Comparison of ENCODE assay signal across 14 cellular contexts in the genomic region with DNA sequence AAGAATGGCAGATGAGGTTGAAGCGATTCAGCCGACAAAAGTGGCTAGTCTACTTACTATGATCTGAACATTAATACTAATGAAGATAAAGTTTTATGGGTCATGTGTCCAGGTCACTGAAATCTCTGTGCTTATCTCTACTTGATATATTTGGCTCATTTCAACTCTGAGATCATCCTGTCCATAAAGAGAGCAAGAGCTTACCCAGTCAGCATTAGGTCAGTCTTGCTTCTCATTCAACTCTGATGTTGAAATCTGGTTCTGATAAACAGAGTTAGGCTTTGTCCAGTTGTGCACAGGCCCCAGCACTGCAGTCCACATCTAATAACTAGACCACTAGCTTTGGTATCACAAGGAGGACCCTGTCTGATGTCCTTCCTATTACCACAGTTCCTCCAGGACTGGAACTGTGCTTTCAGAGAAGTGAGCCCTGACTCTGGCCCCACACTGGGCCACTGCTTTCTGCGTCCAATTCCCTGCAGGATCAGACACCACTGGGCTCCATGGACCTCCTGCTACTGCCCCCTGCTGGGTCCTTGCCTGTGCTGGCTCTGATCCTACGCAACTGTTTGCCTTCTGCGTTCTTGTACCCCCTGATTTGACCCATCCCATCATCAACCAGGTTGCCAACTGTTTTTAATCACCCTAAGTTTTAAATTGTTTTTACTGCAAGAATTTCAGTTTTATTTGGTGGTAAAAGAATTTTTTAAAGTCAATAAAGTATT. TPM values are rescaled to one million over a fixed set of nuclear protein-coding genes. Genes with fewer than 3 reads are reported as not detected.
A peak's percentile ranks its signal among the peaks of the same experiment; 100 is the strongest.
DNase-seq lines count a peak whose midpoint lies in the region; ATAC-seq, FAIRE-seq and TF ChIP-seq lines count a peak whose summit lies in the region.
"Had no signal": no experiment of that assay in that cellular context is flagged by ENCODE, and none has a peak within 500 bp of the region (broad histone marks: within the 10 kb centered on the region; RNA-seq: fewer than 3 reads in every experiment).

No MANE protein-coding gene starts in this region.

- in situ Hi-C loops in ACHN (cut with HindIII; ENCODE audit: low pct_ligation_motif_present, low pct_unique_long_range_greater_than_20kb, low sequenced_read_pairs) = no loop called here

- peak; percentile 17; the same call in 1 of the 2 replicates for TF ChIP-seq CTCF in OCI-LY3 (IDR thresholded peaks at IDR 0.05; ENCODE audit: low read depth, low read length)
- TF ChIP-seq CTCF in fibroblast of villous mesenchyme (IDR thresholded peaks at IDR 0.05; ENCODE audit: insufficient read depth, low read depth, low read length) = peak; percentile 33

- no peaks in the 10 kb centered on the region; the same call in 1 of the 2 replicates for H3K9me3 ChIP-seq in OCI-LY3 (ENCODE audit: insufficient read depth, low read length)

- no peaks in the 10 kb centered on the region for H3K36me3 ChIP-seq in OCI-LY3 (replicated peaks; ENCODE audit: low read depth, low read length)

- peak; percentile 4 for DNase-seq in ACHN
- peak; percentile 26 for DNase-seq in ELF-1 (ENCODE audit: low read depth, low spot score)
- DNase-seq in fibroblast of villous mesenchyme (ENCODE audit: low read depth) = no peak
- DNase-seq in RCC 7860 (ENCODE audit: low spot score) = no peak
- no peak for DNase-seq in NOMO-1 treated with DMSO at 0.1 percent for 48 hours (lab: John Stamatoyannopoulos, UW; ENCODE audit: unreplicated experiment)
- DNase-seq: islet precursor cell; NCI-H2081 treated with DMSO at 0.1 percent for 48 hours; stimulated activated CD4-positive, alpha-beta T cell treated with anti-CD3 and anti-CD28 coated beads, Interleukin-12 subunit alpha, Interleukin-12 subunit beta, amount 100 ng/mL, for 4 hours had no signal

- H3K79me2 ChIP-seq in OCI-LY3 (ENCODE audit: low read length) = no peaks in the 10 kb centered on the region

- FAIRE-seq in RCC 7860 (lab: Jason Lieb, UNC) = no peak
- FAIRE-seq: GM18507 had no signal

- ATAC-seq in HG03460 (IDR thresholded peaks at IDR 0.05; ENCODE audit: unreplicated experiment) = no peak
- no peak for ATAC-seq in HG03045 (IDR thresholded peaks at IDR 0.05; ENCODE audit: unreplicated experiment)
- ATAC-seq: activated T-helper 17 cell treated with anti-CD3 and anti-CD28 coated beads, Interleukin-2, amount 50 U/mL, for 72 hours; natural killer cell treated with Interleukin-12 subunit alpha and Interleukin-12 subunit beta and Interleukin-15 and Interleukin-18, amount 100 ng/mL, for 72 hours had no signal

- H3K4me3 ChIP-seq in OCI-LY3 (ENCODE audit: low read length) (no peak overlapping the region), fibroblast of villous mesenchyme (ENCODE audit: low read depth, low read length) (no peak overlapping the region)

- no peak overlapping the region for H3K9ac ChIP-seq in OCI-LY3 (ENCODE audit: low read length)

- no peak overlapping the region for H3K4me2 ChIP-seq in OCI-LY3 (ENCODE audit: low read length)

- no peaks in the 10 kb centered on the region for H4K20me1 ChIP-seq in OCI-LY3 (ENCODE audit: insufficient read depth, low read length)

- H2AFZ ChIP-seq in OCI-LY3 (ENCODE audit: low read depth, low read length) = no peak overlapping the region

- 0 out of 2 replicates have a peak, but pooled peaks cover 8% of the 10 kb centered on the region for H3K27me3 ChIP-seq in OCI-LY3 (ENCODE audit: low read depth, low read length)

- H3K4me1 ChIP-seq in OCI-LY3 (ENCODE audit: low read length) = peaks cover 2% of the 10 kb centered on the region

- H3K27ac ChIP-seq in OCI-LY3 (ENCODE audit: low read length) = no peak overlapping the region

RNA-seq across cellular contexts. Expression of gene FAM120A, which starts 23.7 kb away (rescaled TPM):
- total RNA-seq in fibroblast of villous mesenchyme = 116 and 185 TPM in 2 replicates

RNA-seq across cellular contexts. Expression of gene FAM120AOS, which starts 25.6 kb away (rescaled TPM):
- 42.5 and 43.6 TPM in 2 replicates for total RNA-seq in fibroblast of villous mesenchyme

Comparison
In these comparisons a context has a peak if more than half of its experiments do, and no peak if none do; other contexts are left out.
1. DNase-seq: peak in ACHN (single experiment) and ELF-1 (single experiment); none in fibroblast of villous mesenchyme (single experiment), RCC 7860 (single experiment) and NOMO-1 treated with DMSO at 0.1 percent for 48 hours (single experiment).